21 cellular contexts compared by ENCODE assay signal in the genomic region with DNA sequence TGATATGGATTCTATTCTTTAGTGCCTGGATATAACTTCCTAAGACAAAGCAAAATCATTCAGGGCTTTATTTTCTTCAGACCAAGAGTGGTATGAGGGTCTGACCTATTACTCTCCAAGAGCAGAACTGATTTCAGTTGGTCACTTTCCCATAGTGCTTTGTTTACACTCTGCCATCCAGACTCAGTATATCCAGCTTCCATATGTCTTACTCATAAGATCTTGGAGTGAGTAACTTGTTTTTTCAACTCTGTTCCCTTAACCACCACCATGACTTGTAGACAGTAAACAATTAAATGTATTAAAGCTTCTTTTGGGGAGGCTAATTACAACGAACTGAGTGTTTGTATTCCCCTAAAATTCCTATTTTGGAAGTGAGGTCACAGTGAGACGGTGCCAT.
A peak's percentile ranks its signal among the peaks of the same experiment; 100 is the strongest.
DNase-seq lines count a peak whose midpoint lies in the region; ATAC-seq and TF ChIP-seq lines count a peak whose summit lies in the region.
"Had no signal": no experiment of that assay in that cellular context is flagged by ENCODE, and none has a peak within 500 bp of the region (broad histone marks: within the 10 kb centered on the region; RNA-seq: fewer than 3 reads in every experiment).

No MANE protein-coding gene starts in this region.

- H3K9ac ChIP-seq in mammary epithelial cell (ENCODE audit: insufficient read depth, low read length), result no peak overlapping the region

- intact Hi-C loops in mammary epithelial cell (cut with micrococcal nuclease), result no loop called here

- H2AFZ ChIP-seq in mammary epithelial cell (ENCODE audit: low read depth, low read length), result no peak overlapping the region
- H2AFZ ChIP-seq: PC-9 had no signal

- H3K4me2 ChIP-seq in mammary epithelial cell (ENCODE audit: insufficient read depth, low read depth, low read length), result no peak overlapping the region
- H3K4me2 ChIP-seq: PC-9 had no signal

- no peak overlapping the region for H3K27ac ChIP-seq in mammary epithelial cell (ENCODE audit: insufficient read depth, low read depth, low read length)
- H3K27ac ChIP-seq: PC-9, right atrium auricular region, suprapubic skin had no signal

- DNase-seq in AG08396 (ENCODE audit: low spot score) (peak; percentile 48), HT1080 (ENCODE audit: low read depth) (peak; percentile 61), mammary epithelial cell (peak; percentile 24), kidney glomerular epithelial cell (lab: John Stamatoyannopoulos, UW) (peak; percentile 38), DMS53 treated with DMSO at 0.1 percent for 48 hours (lab: John Stamatoyannopoulos, UW; ENCODE audit: unreplicated experiment) (no peak)
- DNase-seq: activated CD4-positive, alpha-beta memory T cell treated with anti-CD3 and anti-CD28 coated beads, Interleukin-2, amount 10 ng/mL, durations not matched to agents 7 days and 5 days; activated naive CD8-positive, alpha-beta T cell treated with anti-CD3 and anti-CD28 coated beads, Interleukin-2, amount 10 ng/mL, durations not matched to agents 7 days and 5 days; H9; head of caudate nucleus; MM.1S; NCI-H187 treated with DMSO at 0.1 percent for 48 hours; NCI-H69; nephron progenitor cell; PC-9; stimulated activated CD4-positive, alpha-beta T cell treated with anti-CD3 and anti-CD28 coated beads, Interleukin-4, amount 100 ng/mL, for 24 hours; stimulated activated CD8-positive, alpha-beta memory T cell treated with anti-CD3 and anti-CD28 coated beads, Interleukin-4, amount 100 ng/mL, for 48 hours had no signal

- H3K9me3 ChIP-seq in mammary epithelial cell (replicated peaks; ENCODE audit: insufficient read depth, low read length), result no peaks in the 10 kb centered on the region
- H3K9me3 ChIP-seq: right atrium auricular region, suprapubic skin had no signal

- ATAC-seq in GM21576 (IDR thresholded peaks at IDR 0.05; ENCODE audit: unreplicated experiment), result no peak
- no peak for ATAC-seq in HG03108 (IDR thresholded peaks at IDR 0.05; ENCODE audit: unreplicated experiment)
- no peak for ATAC-seq in HG03521 (IDR thresholded peaks at IDR 0.05; ENCODE audit: unreplicated experiment)

- H3K27me3 ChIP-seq in mammary epithelial cell (ENCODE audit: insufficient read depth, low read length), result no peaks in the 10 kb centered on the region
- H3K27me3 ChIP-seq: right atrium auricular region, suprapubic skin had no signal

- CTCF ChIA-PET in mammary epithelial cell (lab: Charles Lee; ENCODE audit: low non-redundant PET), result no interaction called here

- no peaks in the 10 kb centered on the region for H4K20me1 ChIP-seq in mammary epithelial cell (ENCODE audit: insufficient read depth, low read length)

- no peaks in the 10 kb centered on the region for H3K4me1 ChIP-seq in mammary epithelial cell (ENCODE audit: insufficient read depth, low read length)
- H3K4me1 ChIP-seq: suprapubic skin had no signal

- in situ Hi-C loops in mammary epithelial cell (cut with MboI; ENCODE audit: low sequenced_read_pairs in 2 of 2), result no loop called here

- H3K36me3 ChIP-seq in mammary epithelial cell (ENCODE audit: insufficient read depth, low read length), result peaks cover 20% of the 10 kb centered on the region

- 85% methylated on average over 2 of the region's 2 CpGs for WGBS in mammary epithelial cell (ENCODE audit: low coverage, missing lambda C conversion rate)

- no peaks in the 10 kb centered on the region for H3K79me2 ChIP-seq in mammary epithelial cell (ENCODE audit: insufficient read depth, low read length)

- dilution Hi-C loops in mammary epithelial cell (cut with HindIII; ENCODE audit: low sequenced_read_pairs), result no loop called here

- no peak for TF ChIP-seq CTCF in mammary epithelial cell (conservative IDR thresholded peaks at IDR 0.05 in 1 of 2, IDR thresholded peaks at IDR 0.05 in 1 of 2; ENCODE audit: extremely low read depth in 1 of 2, insufficient read depth in 1 of 2, low read depth in 1 of 2, low read length in 2 of 2)

- H3K4me3 ChIP-seq in mammary epithelial cell (replicated peaks in 1 of 3; ENCODE audit: insufficient read depth in 1 of 3, low read depth in 2 of 3, low read length in 3 of 3), result no peak overlapping the region
- H3K4me3 ChIP-seq: PC-9, right atrium auricular region, suprapubic skin had no signal

- BruUV-seq in mammary epithelial cell (replicated peaks; lab: Mats Ljungman, UMichigan), result no TSS peak
